ENCODE assay signal across 8 cellular contexts in the genomic region with DNA sequence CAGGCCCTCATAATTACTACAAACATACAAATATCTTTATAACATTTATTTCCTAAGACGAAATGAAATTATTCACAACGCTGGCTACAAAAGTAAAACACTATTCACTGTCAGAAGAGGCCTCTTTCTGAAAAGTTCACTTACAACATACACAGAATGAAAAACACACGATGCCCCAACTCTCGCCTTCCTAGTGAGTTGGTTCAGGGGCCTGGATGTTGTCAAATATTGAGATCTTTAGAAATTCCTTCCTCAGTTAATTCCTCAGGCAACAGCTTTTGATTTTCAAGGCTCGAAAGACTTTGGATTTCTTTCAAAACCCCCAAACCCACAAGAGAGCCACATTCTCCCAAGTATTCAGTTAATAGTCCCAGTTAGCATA. TPM values are rescaled to one million over a fixed set of nuclear protein-coding genes. Genes with fewer than 3 reads are reported as not detected.
A peak's percentile ranks its signal among the peaks of the same experiment; 100 is the strongest.
DNase-seq lines count a peak whose midpoint lies in the region; ATAC-seq and TF ChIP-seq lines count a peak whose summit lies in the region.

No MANE protein-coding gene starts in this region.

- no peak for ATAC-seq in psoas muscle
- no peak for ATAC-seq in mucosa of descending colon

- no peaks in the 10 kb centered on the region for H3K27me3 ChIP-seq in Caco-2 (replicated peaks; ENCODE audit: control insufficient read depth, insufficient read depth, low read length)
- H3K27me3 ChIP-seq in esophagus (ENCODE audit: control insufficient read depth in 1 of 2, insufficient read depth in 2 of 2, low read length in 2 of 2): no peaks in the 10 kb centered on the region
- no peaks in the 10 kb centered on the region for H3K27me3 ChIP-seq in psoas muscle (ENCODE audit: insufficient read depth in 3 of 3, low read length in 2 of 3)

- intact Hi-C loops in Caco-2 (cut with micrococcal nuclease; ENCODE audit: unreplicated experiment): loop anchor here (2.0 to 5.0 kb wide), 2 partner anchors 19 to 76 kb away; no protein-coding TSS in a partner anchor
- intact Hi-C loops in psoas muscle (cut with DNase I): loop anchor here in 1 of 2 donors (5.0 kb wide), 2 partner anchors 36 to 66 kb away; no protein-coding TSS in a partner anchor
- intact Hi-C loops in mucosa of descending colon (cut with DNase I, micrococcal nuclease): no loop called here

- TSS peak; percentile 87 for BruUV-seq in Caco-2 (replicated peaks; lab: Mats Ljungman, UMichigan)

- H3K27ac Mint-ChIP-seq in Caco-2 (ENCODE audit: unreplicated experiment): peak overlapping the region; percentile 91

- H3K4me3 Mint-ChIP-seq in Caco-2 (ENCODE audit: unreplicated experiment): peak overlapping the region; percentile 78

- H3K9me3 Mint-ChIP-seq in Caco-2 (ENCODE audit: unreplicated experiment): no peaks in the 10 kb centered on the region

- DNase-seq in Caco-2: no peak
- DNase-seq in SK-N-MC (ENCODE audit: low read depth, low spot score): no peak
- DNase-seq in psoas muscle: no peak
- DNase-seq in mucosa of descending colon: no peak
- no peak for DNase-seq in T-helper 9 cell
- DNase-seq in activated effector memory CD4-positive, alpha-beta T cell treated with Interleukin-2 at 50 U/mL for 16 hours: no peak
- DNase-seq in SW480 (ENCODE audit: low spot score): no peak

- TF ChIP-seq CTCF in Caco-2 (IDR thresholded peaks at IDR 0.05; ENCODE audit: insufficient read depth in 1 of 2, low read depth in 1 of 2, low read length in 1 of 2, severe bottlenecking in 1 of 2, unreplicated experiment in 1 of 2) (no peak), psoas muscle (IDR thresholded peaks at IDR 0.05) (no peak), mucosa of descending colon (IDR thresholded peaks at IDR 0.05) (no peak)

- peak overlapping the region; percentile 70 for H3K9ac ChIP-seq in SK-N-MC (ENCODE audit: insufficient read length)

- H3K36me3 ChIP-seq in Caco-2 (ENCODE audit: control insufficient read depth, insufficient read depth, low read length): no peaks in the 10 kb centered on the region; the same call in 1 of the 2 replicates
- H3K36me3 ChIP-seq in SK-N-MC (ENCODE audit: insufficient read depth, low read length): no peaks in the 10 kb centered on the region
- no peaks in the 10 kb centered on the region for H3K36me3 ChIP-seq in esophagus (ENCODE audit: control insufficient read depth in 2 of 2, insufficient read depth in 2 of 2, low read length in 1 of 2)
- peaks cover 0 to 23% of the 10 kb centered on the region in 2 donors for H3K36me3 ChIP-seq in psoas muscle (ENCODE audit: insufficient read depth in 1 of 2, low read depth in 1 of 2)
- H3K36me3 ChIP-seq in mucosa of descending colon (ENCODE audit: low read depth): no peaks in the 10 kb centered on the region

- H3K9me3 ChIP-seq in Caco-2 (no peaks in the 10 kb centered on the region), SK-N-MC (ENCODE audit: low read depth, low read length) (no peaks in the 10 kb centered on the region), esophagus (ENCODE audit: control insufficient read depth in 2 of 2, insufficient read depth in 1 of 2, low read depth in 1 of 2, low read length in 1 of 2) (no peaks in the 10 kb centered on the region), psoas muscle (no peaks in the 10 kb centered on the region), mucosa of descending colon (no peaks in the 10 kb centered on the region)

- H3K4me1 ChIP-seq in Caco-2: peaks cover 37% of the 10 kb centered on the region
- peaks cover 0 to 5% of the 10 kb centered on the region in 2 donors for H3K4me1 ChIP-seq in esophagus (ENCODE audit: control insufficient read depth in 2 of 2, insufficient read depth in 2 of 2, low read length in 1 of 2)
- H3K4me1 ChIP-seq in psoas muscle: peaks cover 11% of the 10 kb centered on the region
- peaks cover 29% of the 10 kb centered on the region for H3K4me1 ChIP-seq in mucosa of descending colon (ENCODE audit: low read depth)

- H3K27me3 Mint-ChIP-seq in Caco-2 (ENCODE audit: insufficient read depth, unreplicated experiment): no peaks in the 10 kb centered on the region

- H3K27ac ChIP-seq in SK-N-MC: peak overlapping the region; percentile 86
- H3K27ac ChIP-seq in esophagus (ENCODE audit: low read depth in 2 of 2, low read length in 1 of 2): peak overlapping the region; percentile 83 to 86
- peak overlapping the region; percentile 64 for H3K27ac ChIP-seq in psoas muscle

- CTCF ChIA-PET in Caco-2 (lab: Charles Lee): interaction anchor here (0.7 to 2.0 kb wide), 5 partner anchors 9 to 77 kb away, joined by 3 to 11 read pairs (median 9); no protein-coding TSS in a partner anchor

- POLR2A ChIA-PET in Caco-2 (lab: Charles Lee): interaction anchor here (0.6 to 1.5 kb wide), 8 partner anchors 9 to 1794 kb away, joined by 3 to 10 read pairs (median 4); a partner anchor contains a TSS

- peaks cover 18% of the 10 kb centered on the region for H3K4me1 Mint-ChIP-seq in Caco-2 (ENCODE audit: low read depth, unreplicated experiment)

- 19 to 26% methylated on average over 5 of the region's 5 CpGs for WGBS in esophagus, 2 donors
- WGBS in psoas muscle, 3 donors: 39 to 44% (median 41%) methylated on average over 5 of the region's 5 CpGs

- peaks cover 29% of the 10 kb centered on the region for H3K36me3 Mint-ChIP-seq in Caco-2 (ENCODE audit: insufficient read depth, unreplicated experiment)

- H3K4me3 ChIP-seq in Caco-2 (ENCODE audit: low read depth, low read length): peak overlapping the region; percentile 29
- H3K4me3 ChIP-seq in SK-N-MC: peak overlapping the region; percentile 66
- peak overlapping the region in 1 of 2 donors; percentile 44 for H3K4me3 ChIP-seq in esophagus (ENCODE audit: low read depth in 1 of 2, low read length in 2 of 2)
- H3K4me3 ChIP-seq in psoas muscle: peak overlapping the region; percentile 55
- no peak overlapping the region for H3K4me3 ChIP-seq in mucosa of descending colon

RNA-seq across cellular contexts. Expression of a gene that starts 14.2 kb away (rescaled TPM):
- total RNA-seq in Caco-2 (2022) (0.91 and 1.0 TPM in 2 replicates), psoas muscle (1 to 10 TPM in 1 of 4 donors, under 1 TPM in 1, not detected in 2; 0.40 to 1.5 TPM), mucosa of descending colon (1 to 10 TPM in 1 of 3 donors, under 1 TPM in 2; 0.32 to 1.4 (median 0.55) TPM)
- polyA plus RNA-seq in esophagus (under 1 TPM; 0.04 to 0.12 TPM), psoas muscle (under 1 TPM in 2 of 3 donors, not detected in 1; 0.26 to 0.35 TPM)
